Comparison of ENCODE assay signal across 10 cellular contexts in the genomic region with DNA sequence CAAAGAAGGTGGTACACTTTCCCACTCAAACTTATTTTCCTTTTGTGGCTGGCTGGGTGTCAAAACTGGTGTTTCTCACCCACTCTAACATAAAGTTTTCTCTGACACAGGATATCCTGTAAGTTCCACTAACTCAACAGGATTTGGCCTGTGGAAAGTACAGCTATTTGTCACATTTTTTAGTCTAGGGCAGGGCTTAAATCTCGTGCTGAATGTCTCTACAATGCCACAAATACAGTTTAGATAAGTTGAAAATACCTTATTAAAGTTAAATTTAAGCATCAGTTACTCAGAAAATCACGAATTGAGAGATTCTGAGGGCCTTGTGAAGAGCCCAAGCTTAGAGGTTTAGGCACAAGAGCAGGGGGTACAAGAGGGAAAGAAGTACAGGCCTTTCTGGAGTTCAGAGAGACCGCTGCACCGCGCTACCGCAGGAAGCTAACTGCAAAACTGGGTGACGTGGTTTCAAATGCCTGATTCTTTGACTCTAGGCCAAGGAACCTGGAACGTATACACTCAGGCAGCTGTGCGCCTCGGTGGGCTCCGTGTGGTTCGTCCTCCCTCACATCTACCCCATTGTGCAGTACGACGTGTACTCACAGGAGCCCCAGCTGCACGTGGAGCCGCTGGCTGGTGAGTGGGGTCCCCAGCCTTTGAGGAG. TPM values are rescaled to one million over a fixed set of nuclear protein-coding genes. Genes with fewer than 3 reads are reported as not detected.
DNase-seq lines count a peak whose midpoint lies in the region; ATAC-seq lines count a peak whose summit lies in the region.
"Had no signal": no experiment of that assay in that cellular context is flagged by ENCODE, and none has a peak within 500 bp of the region (broad histone marks: within the 10 kb centered on the region; RNA-seq: fewer than 3 reads in every experiment).

No MANE protein-coding gene starts in this region.

- peaks cover 71% of the 10 kb centered on the region for H3K36me3 Mint-ChIP-seq in T-cell
- peaks cover 94% of the 10 kb centered on the region for H3K36me3 Mint-ChIP-seq in activated T-helper 2 cell treated with anti-CD3 and anti-CD28 coated beads, Interferon-gamma antibody, Interleukin-2, Interleukin-4, amounts not matched to agents 10 μg/mL and 5 μg/mL and 100 μg/mL, durations not matched to agents 14 hours and 24 hours and 36 hours (ENCODE audit: low read depth)

- no peak overlapping the region for H3K4me3 ChIP-seq in right cardiac atrium (ENCODE audit: low read length)
- H3K4me3 ChIP-seq: ovary had no signal

- CTCF ChIA-PET in T-cell (lab: Charles Lee) = interaction anchor here in 1 of 2 donors (0.7 to 4.5 kb wide), 6 partner anchors 9 to 219 kb away, joined by 3 to 22 read pairs (median 4); no protein-coding TSS in a partner anchor

- intact Hi-C loops in activated T-helper 2 cell treated with anti-CD3 and anti-CD28 coated beads, Interferon-gamma antibody, Interleukin-2, Interleukin-4, amounts not matched to agents 10 μg/mL and 5 μg/mL and 100 μg/mL, durations not matched to agents 14 hours and 24 hours and 36 hours (cut with micrococcal nuclease) = loop anchor here (1.0 to 2.0 kb wide), 2 partner anchors 19 to 71 kb away; a partner anchor contains a TSS
- intact Hi-C loops in right cardiac atrium (cut with DNase I) = no loop called here

- no peaks in the 10 kb centered on the region for H3K9me3 ChIP-seq in right cardiac atrium (ENCODE audit: control insufficient read depth, low read length)
- H3K9me3 ChIP-seq: ovary had no signal

- DNase-seq in T-cell (peak; percentile 44 to 89 (median 76)), right cardiac atrium (no peak), Kasumi-1 (lab: John Stamatoyannopoulos, UW) (no peak), foreskin melanocyte (no peak)
- peak; percentile 62 for DNase-seq in activated T-helper 2 cell treated with anti-CD3 and anti-CD28 coated beads, Interferon-gamma antibody, Interleukin-2, Interleukin-4, amounts not matched to agents 10 μg/mL and 5 μg/mL and 100 μg/mL, durations not matched to agents 14 hours and 24 hours and 36 hours (ENCODE audit: low spot score)
- peak; percentile 61 to 64 for DNase-seq in stimulated activated CD8-positive, alpha-beta memory T cell treated with anti-CD3 and anti-CD28 coated beads, Interleukin-15, amount 100 ng/mL, for 48 hours (ENCODE audit: low read depth in 2 of 2)
- DNase-seq: DMS79 treated with DMSO at 0.1 percent for 48 hours, ovary had no signal

- no peaks in the 10 kb centered on the region for H3K27me3 Mint-ChIP-seq in T-cell
- H3K27me3 Mint-ChIP-seq in activated T-helper 2 cell treated with anti-CD3 and anti-CD28 coated beads, Interferon-gamma antibody, Interleukin-2, Interleukin-4, amounts not matched to agents 10 μg/mL and 5 μg/mL and 100 μg/mL, durations not matched to agents 14 hours and 24 hours and 36 hours (ENCODE audit: low read depth) = no peaks in the 10 kb centered on the region

- no peaks in the 10 kb centered on the region for H3K27me3 ChIP-seq in right cardiac atrium (ENCODE audit: control insufficient read depth, insufficient read depth)
- H3K27me3 ChIP-seq: ovary had no signal

- ATAC-seq in T-cell (replicated peaks in 1 of 4) (peak; percentile 83 to 90 (median 86)), right cardiac atrium (peak in 1 of 2 donors; percentile 46), GM18868 (IDR thresholded peaks at IDR 0.05; ENCODE audit: unreplicated experiment) (no peak), GM18502 (IDR thresholded peaks at IDR 0.05; ENCODE audit: poor library complexity, unreplicated experiment) (no peak)

- peaks cover 19% of the 10 kb centered on the region for H3K4me1 ChIP-seq in right cardiac atrium (ENCODE audit: control insufficient read depth, insufficient read depth, low read length)

- H3K27ac ChIP-seq in right cardiac atrium (ENCODE audit: low read length) = peak overlapping the region; percentile 11

- H3K27ac Mint-ChIP-seq in T-cell = peak overlapping the region; percentile 95 to 97
- peak overlapping the region; percentile 95 for H3K27ac Mint-ChIP-seq in activated T-helper 2 cell treated with anti-CD3 and anti-CD28 coated beads, Interferon-gamma antibody, Interleukin-2, Interleukin-4, amounts not matched to agents 10 μg/mL and 5 μg/mL and 100 μg/mL, durations not matched to agents 14 hours and 24 hours and 36 hours

- peaks cover 91 to 94% (median 93%) of the 10 kb centered on the region in 3 donors for H3K4me1 Mint-ChIP-seq in T-cell
- peaks cover 64% of the 10 kb centered on the region for H3K4me1 Mint-ChIP-seq in activated T-helper 2 cell treated with anti-CD3 and anti-CD28 coated beads, Interferon-gamma antibody, Interleukin-2, Interleukin-4, amounts not matched to agents 10 μg/mL and 5 μg/mL and 100 μg/mL, durations not matched to agents 14 hours and 24 hours and 36 hours (ENCODE audit: low read depth)

- H3K9me3 Mint-ChIP-seq in T-cell = no peaks in the 10 kb centered on the region
- no peaks in the 10 kb centered on the region for H3K9me3 Mint-ChIP-seq in activated T-helper 2 cell treated with anti-CD3 and anti-CD28 coated beads, Interferon-gamma antibody, Interleukin-2, Interleukin-4, amounts not matched to agents 10 μg/mL and 5 μg/mL and 100 μg/mL, durations not matched to agents 14 hours and 24 hours and 36 hours

- peak overlapping the region; percentile 57 to 86 (median 71) for H3K4me3 Mint-ChIP-seq in T-cell
- H3K4me3 Mint-ChIP-seq in activated T-helper 2 cell treated with anti-CD3 and anti-CD28 coated beads, Interferon-gamma antibody, Interleukin-2, Interleukin-4, amounts not matched to agents 10 μg/mL and 5 μg/mL and 100 μg/mL, durations not matched to agents 14 hours and 24 hours and 36 hours (ENCODE audit: low read depth) = peak overlapping the region; percentile 57

- POLR2A ChIA-PET in T-cell (lab: Charles Lee) = interaction anchor here in 1 of 2 donors (0.7 to 2.0 kb wide), 2 partner anchors 70 to 260 kb away, joined by 3 to 10 read pairs; no protein-coding TSS in a partner anchor

- WGBS in right cardiac atrium = 69% methylated on average over 16 of the region's 16 CpGs

RNA-seq across cellular contexts. Expression of a gene that starts 23.4 kb away (rescaled TPM):
- total RNA-seq in T-cell = 10 to 100 TPM in 4 of 5 donors, 1 to 10 TPM in 1; 8.9 to 39.3 (median 12.3) TPM
- 11.0 and 13.7 TPM in 2 replicates for total RNA-seq in activated T-helper 2 cell treated with anti-CD3 and anti-CD28 coated beads, Interferon-gamma antibody, Interleukin-2, Interleukin-4, amounts not matched to agents 10 μg/mL and 5 μg/mL and 100 μg/mL, durations not matched to agents 14 hours and 24 hours and 36 hours
- 1 to 10 TPM in 3 of 4 donors, under 1 TPM in 1; 0.94 to 8.9 (median 2.3) TPM for total RNA-seq in right cardiac atrium
- polyA plus RNA-seq in right cardiac atrium = 1.6 TPM

RNA-seq across cellular contexts. Expression of a gene that starts 49.7 kb away (rescaled TPM):
- total RNA-seq in T-cell (10 to 100 TPM; 12.3 to 75.0 (median 21.1) TPM), right cardiac atrium (10 to 100 TPM in 3 of 4 donors, 1 to 10 TPM in 1; 7.0 to 83.1 (median 14.1) TPM)
- total RNA-seq in activated T-helper 2 cell treated with anti-CD3 and anti-CD28 coated beads, Interferon-gamma antibody, Interleukin-2, Interleukin-4, amounts not matched to agents 10 μg/mL and 5 μg/mL and 100 μg/mL, durations not matched to agents 14 hours and 24 hours and 36 hours = 8.8 and 11.4 TPM in 2 replicates
- 12.1 TPM for polyA plus RNA-seq in right cardiac atrium

Comparison
In these comparisons a context has a peak if more than half of its experiments do, and no peak if none do; other contexts are left out.
1. ATAC-seq: peak in T-cell (4 of 4); none in GM18868 (single experiment) and GM18502 (single experiment).
2. DNase-seq: peak in T-cell (34 of 34), activated T-helper 2 cell treated with anti-CD3 and anti-CD28 coated beads, Interferon-gamma antibody, Interleukin-2, Interleukin-4, amounts not matched to agents 10 μg/mL and 5 μg/mL and 100 μg/mL, durations not matched to agents 14 hours and 24 hours and 36 hours (single experiment) and stimulated activated CD8-positive, alpha-beta memory T cell treated with anti-CD3 and anti-CD28 coated beads, Interleukin-15, amount 100 ng/mL, for 48 hours (2 of 2); none in right cardiac atrium (0 of 3), Kasumi-1 (0 of 2) and foreskin melanocyte (single experiment).